ENCODE assay signal across 24 cellular contexts in genomic region chr15:33043636-33044035, GRCh38.
"Had no signal": no experiment of that assay in that cellular context is flagged by ENCODE, and none has a peak within 500 bp of the region (broad histone marks: within the 10 kb centered on the region; RNA-seq: fewer than 3 reads in every experiment).

No MANE protein-coding gene starts in this region.

- H3K27ac ChIP-seq: lower lobe of right lung, neural progenitor cell, ovary, right atrium auricular region, spleen, suprapubic skin, thoracic aorta, tibial artery, uterus had no signal

- H3K4me3 ChIP-seq: lower lobe of right lung, neural progenitor cell, ovary, right atrium auricular region, spleen, suprapubic skin, thoracic aorta, tibial artery, uterus had no signal

- DNase-seq: hippocampal formation; kidney glomerular epithelial cell; left cardiac atrium; left ventricle myocardium superior; lower lobe of right lung; mammary epithelial cell; mesenchymal stem cell; naive B cell; natural killer cell; nephron progenitor cell; ovary; small intestine; spleen; stimulated activated CD4-positive, alpha-beta T cell treated with anti-CD3 and anti-CD28 coated beads, Interleukin-4, amount 100 ng/mL, for 24 hours; stimulated activated naive CD4-positive, alpha-beta T cell; tibial artery; trophoblast cell; uterus had no signal

- H3K27me3 ChIP-seq: neural progenitor cell, ovary, right atrium auricular region, suprapubic skin, tibial artery, uterus had no signal

- H3K4me1 ChIP-seq: lower lobe of right lung, neural progenitor cell, right atrium auricular region, spleen, tibial artery, uterus had no signal

- H3K9me3 ChIP-seq: ovary, right atrium auricular region, suprapubic skin, thoracic aorta, uterus had no signal

- ATAC-seq: left cardiac atrium, left lobe of liver, left ventricle myocardium superior, natural killer cell, sciatic nerve had no signal

- H3K36me3 ChIP-seq: lower lobe of right lung, neural progenitor cell, ovary, right atrium auricular region, spleen, thoracic aorta, tibial artery, uterus had no signal
